Comparison of ENCODE assay signal across 19 cellular contexts in the genomic region with DNA sequence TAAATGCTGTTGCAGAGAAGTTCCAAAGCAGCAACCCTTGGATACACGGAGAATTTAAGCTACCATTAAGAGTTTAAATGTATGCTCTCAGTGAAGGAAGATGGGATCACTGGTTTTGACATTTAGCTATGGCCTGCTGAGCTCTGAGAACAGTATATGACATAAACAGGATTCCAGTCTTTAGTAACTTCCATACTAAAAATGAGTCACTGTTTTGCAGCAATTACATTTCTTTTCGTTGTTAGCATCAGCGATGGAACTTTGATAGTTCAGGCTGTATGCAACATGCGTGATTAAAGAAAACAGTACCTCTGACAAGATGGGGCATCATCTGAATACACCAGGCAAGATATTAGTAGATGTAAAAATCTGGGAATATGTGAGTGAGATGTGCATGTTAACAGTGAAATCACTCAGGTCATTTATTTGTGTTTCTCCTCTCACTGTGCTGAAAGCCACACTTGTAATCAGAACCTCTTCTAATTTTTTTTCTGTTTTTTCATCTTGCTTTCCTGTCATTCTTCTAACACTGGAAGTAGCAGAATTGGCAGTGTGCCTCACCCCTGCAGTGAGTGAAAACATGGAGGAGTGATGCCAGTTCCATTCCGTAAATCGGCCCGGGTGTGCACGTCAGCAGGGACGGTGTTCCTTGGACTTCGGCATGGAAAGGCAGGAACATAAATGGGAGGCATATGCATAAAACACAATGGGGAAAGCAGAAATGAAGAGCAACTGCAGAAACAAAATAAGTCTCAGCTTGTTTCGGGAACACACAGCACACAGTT.
"Had no signal": no experiment of that assay in that cellular context is flagged by ENCODE, and none has a peak within 500 bp of the region (broad histone marks: within the 10 kb centered on the region; RNA-seq: fewer than 3 reads in every experiment).

No MANE protein-coding gene starts in this region.

- DNase-seq: activated CD4-positive, alpha-beta T cell treated with anti-CD3 and anti-CD28 coated beads, Interleukin-2, amount 50 U/mL, for 48 hours; activated gamma-delta T cell; adrenal gland; body of pancreas; central memory CD4-positive, alpha-beta T cell; colonic mucosa; endodermal cell; left ventricle myocardium inferior; mucosa of descending colon; naive B cell; pancreas; sigmoid colon; stimulated activated CD4-positive, alpha-beta T cell treated with anti-CD3 and anti-CD28 coated beads, Interleukin-1b, Interleukin-23, amount 100 ng/mL, for 48 hours; stimulated activated naive CD4-positive, alpha-beta T cell treated with Interleukin-2 at 50 U/mL for 16 hours; tibial artery had no signal

- H3K27ac Mint-ChIP-seq: activated naive CD4-positive, alpha-beta T cell treated with anti-CD3 and anti-CD28 coated beads, Interleukin-2, amount 50 U/mL, for 24 hours; endodermal cell; memory B cell; naive B cell; neural progenitor cell; T-helper 2 cell treated with Interferon-gamma antibody and Interleukin-4, amounts not matched to agents 5 μg/mL and 100 μg/mL, for 36 hours had no signal

- H3K36me3 Mint-ChIP-seq: activated naive CD4-positive, alpha-beta T cell treated with anti-CD3 and anti-CD28 coated beads, Interleukin-2, amount 50 U/mL, for 24 hours; memory B cell; naive B cell; neural progenitor cell had no signal

- H3K4me3 Mint-ChIP-seq: activated naive CD4-positive, alpha-beta T cell treated with anti-CD3 and anti-CD28 coated beads, Interleukin-2, amount 50 U/mL, for 24 hours; endodermal cell; memory B cell; naive B cell; neural progenitor cell; T-helper 2 cell treated with Interferon-gamma antibody and Interleukin-4, amounts not matched to agents 5 μg/mL and 100 μg/mL, for 36 hours had no signal

- H3K9me3 Mint-ChIP-seq: endodermal cell, neural progenitor cell had no signal

- H3K4me1 Mint-ChIP-seq: activated naive CD4-positive, alpha-beta T cell treated with anti-CD3 and anti-CD28 coated beads, Interleukin-2, amount 50 U/mL, for 24 hours; endodermal cell; memory B cell; naive B cell; neural progenitor cell had no signal

- H3K27me3 Mint-ChIP-seq: activated naive CD4-positive, alpha-beta T cell treated with anti-CD3 and anti-CD28 coated beads, Interleukin-2, amount 50 U/mL, for 24 hours; memory B cell; naive B cell had no signal

- ATAC-seq: body of pancreas, mucosa of descending colon, pancreas had no signal
